ENCODE assay signal across 16 cellular contexts in genomic region chr6:75126518-75126917, GRCh38.
A peak's percentile ranks its signal among the peaks of the same experiment; 100 is the strongest.
DNase-seq lines count a peak whose midpoint lies in the region; TF ChIP-seq lines count a peak whose summit lies in the region.
"Had no signal": no experiment of that assay in that cellular context is flagged by ENCODE, and none has a peak within 500 bp of the region (broad histone marks: within the 10 kb centered on the region; RNA-seq: fewer than 3 reads in every experiment).

No MANE protein-coding gene starts in this region.

- peaks cover 32% of the 10 kb centered on the region for H3K4me1 ChIP-seq in ACC112 (ENCODE audit: control insufficient read depth, insufficient read depth, low read length, unreplicated experiment)
- H3K4me1 ChIP-seq in adipocyte (ENCODE audit: control insufficient read depth, insufficient read depth, low read length) = peaks cover 49% of the 10 kb centered on the region

- peak overlapping the region; percentile 28 for H3K4me3 Mint-ChIP-seq in osteocyte (ENCODE audit: unreplicated experiment)
- H3K4me3 Mint-ChIP-seq: B cell; CD4-positive, alpha-beta T cell; H9 had no signal

- no peaks in the 10 kb centered on the region for H3K27me3 Mint-ChIP-seq in osteocyte (ENCODE audit: unreplicated experiment)

- H3K4me1 Mint-ChIP-seq in osteocyte (ENCODE audit: unreplicated experiment) = peaks cover 78% of the 10 kb centered on the region
- H3K4me1 Mint-ChIP-seq: B cell, H9 had no signal

- no peaks in the 10 kb centered on the region for H3K27me3 ChIP-seq in ACC112 (ENCODE audit: insufficient read depth, low read length)
- H3K27me3 ChIP-seq in adipocyte (replicated peaks; ENCODE audit: control insufficient read depth, insufficient read depth, low read length) = no peaks in the 10 kb centered on the region

- H3K36me3 Mint-ChIP-seq in osteocyte (ENCODE audit: unreplicated experiment) = peaks cover 91% of the 10 kb centered on the region

- DNase-seq in adipocyte (ENCODE audit: low read depth) (no peak), choroid plexus epithelial cell (ENCODE audit: low read depth) (peak; percentile 76), osteocyte (ENCODE audit: extremely low spot score, unreplicated experiment) (no peak), GF-D8 (lab: John Stamatoyannopoulos, UW) (no peak), medulla oblongata (ENCODE audit: extremely low spot score) (no peak), NCI-H2196 (lab: John Stamatoyannopoulos, UW; ENCODE audit: unreplicated experiment) (no peak)
- DNase-seq: 8988T; C1 segment of cervical spinal cord; Calu3; CD4-positive, alpha-beta T cell; DMS 273 treated with DMSO at 0.1 percent for 48 hours; GOT3; H9 had no signal

- TF ChIP-seq CTCF in choroid plexus epithelial cell (conservative IDR thresholded peaks at IDR 0.05; ENCODE audit: low read depth, low read length) = no peak
- TF ChIP-seq CTCF in osteocyte (IDR thresholded peaks at IDR 0.05) = no peak

- H3K27ac ChIP-seq in ACC112 (ENCODE audit: low read depth, low read length) = peak overlapping the region; percentile 39; the same call in 1 of the 2 replicates

- H3K9me3 ChIP-seq in adipocyte (ENCODE audit: control insufficient read depth, low read length) = no peaks in the 10 kb centered on the region

- H3K36me3 ChIP-seq in ACC112 (ENCODE audit: insufficient read depth, low read length) (peaks cover 26% of the 10 kb centered on the region), adipocyte (ENCODE audit: control insufficient read depth, insufficient read depth, low read length, severe bottlenecking) (peaks cover 96% of the 10 kb centered on the region)

- H3K9me3 Mint-ChIP-seq in osteocyte (ENCODE audit: unreplicated experiment) = no peaks in the 10 kb centered on the region
- H3K9me3 Mint-ChIP-seq: CD4-positive, alpha-beta T cell; H9 had no signal

- no peak overlapping the region for H2AFZ ChIP-seq in ACC112 (ENCODE audit: low read length, unreplicated experiment)

- H3K4me3 ChIP-seq in ACC112 (ENCODE audit: low read depth, low read length) = no peak overlapping the region
- H3K4me3 ChIP-seq in adipocyte (ENCODE audit: low read length) = no peak overlapping the region
- no peak overlapping the region for H3K4me3 ChIP-seq in choroid plexus epithelial cell (ENCODE audit: low read depth, low read length)
- H3K4me3 ChIP-seq: K562 had no signal

- peak overlapping the region; percentile 86 for H3K27ac Mint-ChIP-seq in osteocyte (ENCODE audit: unreplicated experiment)
- H3K27ac Mint-ChIP-seq: B cell; CD4-positive, alpha-beta T cell; H9 had no signal

- H3K79me2 ChIP-seq in ACC112 (ENCODE audit: control insufficient read depth, insufficient read depth, low read length, unreplicated experiment) = no peaks in the 10 kb centered on the region

- H3K9ac ChIP-seq in adipocyte (ENCODE audit: low read length) = peak overlapping the region; percentile 17
